In the genomic region with DNA sequence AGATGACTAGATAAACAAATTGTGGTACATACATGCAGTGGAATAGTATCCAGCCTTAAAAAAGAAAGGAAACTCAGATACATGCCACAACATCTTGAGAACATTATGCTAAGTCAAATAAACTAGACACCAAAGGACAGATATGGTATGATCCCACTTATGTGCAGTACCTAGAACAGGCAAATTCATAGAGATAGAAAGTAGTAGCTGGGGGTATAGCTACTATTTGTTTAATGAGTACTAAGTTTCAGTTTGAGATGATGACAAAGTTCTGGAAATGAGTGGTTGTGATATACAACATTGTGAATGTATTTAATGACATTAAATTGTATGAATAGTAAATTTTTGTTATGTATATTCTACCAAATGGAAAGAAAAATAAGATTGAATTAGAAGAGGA, we compare ENCODE assay signal across 2 cellular contexts.
A peak's percentile ranks its signal among the peaks of the same experiment; 100 is the strongest.
TF ChIP-seq lines count a peak whose summit lies in the region.

No MANE protein-coding gene starts in this region.

TF ChIP-seq in GM12878, 131 proteins besides CTCF, POLR2A, EP300 and RAD21:
- TF ChIP-seq WRNIP1 (IDR thresholded peaks at IDR 0.05; ENCODE audit: borderline replicate concordance, low read depth, low read length): no peak
- TF ChIP-seq JUNB (IDR thresholded peaks at IDR 0.05): peak; percentile 44; the same call in 1 of the 2 replicates
TF ChIP-seq in GM12878: peak in this region for 1.

TF ChIP-seq in HepG2, 621 proteins besides CTCF, POLR2A, EP300 and RAD21:
- TF ChIP-seq, protein P1, sequence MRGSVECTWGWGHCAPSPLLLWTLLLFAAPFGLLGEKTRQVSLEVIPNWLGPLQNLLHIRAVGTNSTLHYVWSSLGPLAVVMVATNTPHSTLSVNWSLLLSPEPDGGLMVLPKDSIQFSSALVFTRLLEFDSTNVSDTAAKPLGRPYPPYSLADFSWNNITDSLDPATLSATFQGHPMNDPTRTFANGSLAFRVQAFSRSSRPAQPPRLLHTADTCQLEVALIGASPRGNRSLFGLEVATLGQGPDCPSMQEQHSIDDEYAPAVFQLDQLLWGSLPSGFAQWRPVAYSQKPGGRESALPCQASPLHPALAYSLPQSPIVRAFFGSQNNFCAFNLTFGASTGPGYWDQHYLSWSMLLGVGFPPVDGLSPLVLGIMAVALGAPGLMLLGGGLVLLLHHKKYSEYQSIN (CRISPR knock-in tag; IDR thresholded peaks at IDR 0.05; ENCODE audit: borderline replicate concordance): no peak
- TF ChIP-seq ZNF660 (CRISPR knock-in tag; IDR thresholded peaks at IDR 0.05; ENCODE audit: borderline replicate concordance, low read depth): no peak
